17 cellular contexts compared by ENCODE assay signal in the genomic region with DNA sequence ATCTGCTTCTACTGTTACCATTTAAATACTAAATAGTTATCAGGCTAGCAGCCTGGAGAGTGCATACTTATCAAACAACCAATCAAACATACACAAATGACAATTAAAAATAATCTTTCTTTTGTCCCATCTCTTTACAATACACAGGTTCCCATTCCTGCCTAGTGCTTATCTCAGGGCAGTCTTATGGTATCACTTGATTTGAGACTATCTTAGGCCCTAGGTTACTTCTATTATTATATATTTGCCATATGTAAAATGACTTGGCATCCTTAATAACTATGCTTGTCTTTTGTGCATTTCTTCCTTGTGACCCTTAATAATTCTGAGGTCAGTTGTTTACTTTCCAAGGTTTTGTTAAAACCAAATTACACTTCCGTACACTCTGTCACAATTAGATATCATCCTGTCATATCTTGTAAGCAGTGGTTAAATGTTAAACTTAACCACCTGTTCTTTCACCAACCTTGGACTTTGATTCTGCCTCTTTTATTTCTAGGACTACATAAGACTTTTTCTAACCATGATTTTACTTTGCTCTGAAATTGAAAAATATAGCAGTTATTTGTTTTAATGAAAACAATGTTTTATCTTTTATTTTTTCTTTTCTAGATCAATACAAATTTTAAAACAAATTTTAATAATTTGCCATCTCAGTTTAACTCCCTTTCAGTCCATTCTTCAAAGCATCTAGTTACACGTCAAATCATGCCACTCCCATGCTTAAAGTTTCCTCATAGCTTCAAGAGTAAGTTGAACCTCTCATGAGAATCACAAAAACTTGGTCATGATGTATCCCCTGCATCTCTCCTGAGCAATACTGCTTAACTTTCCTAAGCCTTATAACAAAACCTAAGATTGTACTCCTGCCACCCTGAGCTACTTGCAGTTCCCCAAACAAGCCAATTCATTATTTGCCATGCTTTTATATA.
DNase-seq lines count a peak whose midpoint lies in the region; ATAC-seq, FAIRE-seq and TF ChIP-seq lines count a peak whose summit lies in the region.
"Had no signal": no experiment of that assay in that cellular context is flagged by ENCODE, and none has a peak within 500 bp of the region (broad histone marks: within the 10 kb centered on the region; RNA-seq: fewer than 3 reads in every experiment).

No MANE protein-coding gene starts in this region.

- in situ Hi-C loops in G401 (cut with HindIII; ENCODE audit: low sequenced_read_pairs), result no loop called here

- H2AFZ ChIP-seq in hepatocyte (no peak overlapping the region), neural progenitor cell (replicated peaks) (peak overlapping the region; percentile 62), smooth muscle cell (ENCODE audit: low read depth) (no peak overlapping the region)

- FAIRE-seq in small intestine (lab: Jason Lieb, UNC), result peak; percentile 23
- FAIRE-seq: A204.1, GM12891, GM19239 had no signal

- no peaks in the 10 kb centered on the region for H3K9me2 ChIP-seq in hepatocyte (replicated peaks; ENCODE audit: insufficient read depth)

- H3K79me2 ChIP-seq in hepatocyte (no peaks in the 10 kb centered on the region), neural progenitor cell (ENCODE audit: low read depth) (no peaks in the 10 kb centered on the region), smooth muscle cell (ENCODE audit: low read depth) (no peaks in the 10 kb centered on the region)

- intact Hi-C loops in body of pancreas (cut with DNase I), result no loop called here

- no peak overlapping the region for H3K4me3 Mint-ChIP-seq in neural progenitor cell
- H3K4me3 Mint-ChIP-seq: CD4-positive, CD25-positive, alpha-beta regulatory T cell had no signal

- no peaks in the 10 kb centered on the region for H3K9me3 ChIP-seq in body of pancreas
- no peaks in the 10 kb centered on the region for H3K9me3 ChIP-seq in hepatocyte (ENCODE audit: low read depth)
- H3K9me3 ChIP-seq in neural progenitor cell (ENCODE audit: low read depth), result no peaks in the 10 kb centered on the region
- no peaks in the 10 kb centered on the region for H3K9me3 ChIP-seq in small intestine (ENCODE audit: control insufficient read depth, low read depth)
- no peaks in the 10 kb centered on the region for H3K9me3 ChIP-seq in smooth muscle cell (replicated peaks; ENCODE audit: low read depth)
- H3K9me3 ChIP-seq: BE2C, Caco-2 had no signal

- no peak overlapping the region for H3K4me3 ChIP-seq in body of pancreas
- no peak overlapping the region for H3K4me3 ChIP-seq in hepatocyte
- no peak overlapping the region for H3K4me3 ChIP-seq in neural progenitor cell
- H3K4me3 ChIP-seq in small intestine (ENCODE audit: low read depth in 1 of 2, low read length in 2 of 2), result no peak overlapping the region
- no peak overlapping the region for H3K4me3 ChIP-seq in smooth muscle cell

- H3K4me1 ChIP-seq in body of pancreas (peaks cover 41% of the 10 kb centered on the region), hepatocyte (ENCODE audit: insufficient read depth) (peaks cover 12% of the 10 kb centered on the region), neural progenitor cell (peaks cover 28% of the 10 kb centered on the region), small intestine (ENCODE audit: control insufficient read depth in 2 of 2, insufficient read depth in 1 of 2, low read depth in 1 of 2, low read length in 1 of 2) (no peaks in the 10 kb centered on the region), smooth muscle cell (ENCODE audit: low read depth) (peaks cover 23% of the 10 kb centered on the region)
- H3K4me1 ChIP-seq: Caco-2 had no signal

- WGBS in body of pancreas, 2 donors, result 15 to 27% methylated on average over 2 of the region's 2 CpGs
- 74% methylated on average over 2 of the region's 2 CpGs for WGBS in hepatocyte (ENCODE audit: low lambda C conversion rate, missing lambda C conversion rate)
- 11 to 48% (median 28%) methylated on average over 2 of the region's 2 CpGs for WGBS in small intestine, 3 donors
- 92% methylated on average over 2 of the region's 2 CpGs for WGBS in smooth muscle cell (ENCODE audit: low lambda C conversion rate)

- H3F3A ChIP-seq in neural progenitor cell (ENCODE audit: low read depth) (peaks cover 16% of the 10 kb centered on the region), smooth muscle cell (ENCODE audit: low read depth) (peaks cover 6% of the 10 kb centered on the region)

- no peak overlapping the region for H3K27ac Mint-ChIP-seq in neural progenitor cell
- H3K27ac Mint-ChIP-seq: CD4-positive, CD25-positive, alpha-beta regulatory T cell had no signal

- ATAC-seq in body of pancreas, result peak; percentile 72

- no peak for TF ChIP-seq POLR2A in body of pancreas (IDR thresholded peaks at IDR 0.05)

- H3K36me3 ChIP-seq in body of pancreas (replicated peaks in 1 of 2; ENCODE audit: insufficient read depth in 1 of 2, low read depth in 2 of 2) (no peaks in the 10 kb centered on the region), hepatocyte (replicated peaks; ENCODE audit: insufficient read depth, low read depth) (no peaks in the 10 kb centered on the region), neural progenitor cell (no peaks in the 10 kb centered on the region), small intestine (ENCODE audit: control insufficient read depth in 2 of 2, insufficient read depth in 2 of 2, low read length in 2 of 2) (no peaks in the 10 kb centered on the region), smooth muscle cell (ENCODE audit: low read depth) (no peaks in the 10 kb centered on the region)
- H3K36me3 ChIP-seq: BE2C had no signal

- H3K36me3 Mint-ChIP-seq in neural progenitor cell, result no peaks in the 10 kb centered on the region
- H3K36me3 Mint-ChIP-seq: CD4-positive, CD25-positive, alpha-beta regulatory T cell had no signal

- no peaks in the 10 kb centered on the region for H4K20me1 ChIP-seq in hepatocyte (ENCODE audit: insufficient read depth, poor library complexity, severe bottlenecking)
- H4K20me1 ChIP-seq in neural progenitor cell (ENCODE audit: low read depth), result no peaks in the 10 kb centered on the region
- no peaks in the 10 kb centered on the region for H4K20me1 ChIP-seq in smooth muscle cell (ENCODE audit: low read depth)

- no peak for DNase-seq in body of pancreas
- no peak for DNase-seq in hepatocyte (ENCODE audit: low spot score)
- DNase-seq in neural progenitor cell (ENCODE audit: low spot score), result no peak
- DNase-seq in small intestine, result peak; percentile 33
- DNase-seq in smooth muscle cell (lab: John Stamatoyannopoulos, UW; ENCODE audit: unreplicated experiment), result no peak
- no peak for DNase-seq in G401 (ENCODE audit: low spot score)
- no peak for DNase-seq in globus pallidus (ENCODE audit: low spot score)
- DNase-seq: ACHN; C1 segment of cervical spinal cord; Caco-2; CD4-positive, CD25-positive, alpha-beta regulatory T cell; DMS79 treated with DMSO at 0.1 percent for 48 hours; HCEC 1CT had no signal

- H3K9ac ChIP-seq in neural progenitor cell, result no peak overlapping the region
- no peak overlapping the region for H3K9ac ChIP-seq in smooth muscle cell (ENCODE audit: low read depth)

- TF ChIP-seq CTCF in body of pancreas (IDR thresholded peaks at IDR 0.05) (no peak), hepatocyte (IDR thresholded peaks at IDR 0.05; ENCODE audit: poor library complexity) (no peak), neural progenitor cell (IDR thresholded peaks at IDR 0.05) (no peak), smooth muscle cell (IDR thresholded peaks at IDR 0.05; ENCODE audit: borderline replicate concordance, insufficient read depth, poor library complexity, severe bottlenecking) (no peak)

- peaks cover 17% of the 10 kb centered on the region for H3K4me1 Mint-ChIP-seq in neural progenitor cell
- H3K4me1 Mint-ChIP-seq: CD4-positive, CD25-positive, alpha-beta regulatory T cell had no signal

- peaks cover 2% of the 10 kb centered on the region for H3K9me3 Mint-ChIP-seq in neural progenitor cell

- H3K27ac ChIP-seq in body of pancreas, result peak overlapping the region in 2 of 4 donors; percentile 56 to 58
- peak overlapping the region; percentile 60 for H3K27ac ChIP-seq in hepatocyte
- H3K27ac ChIP-seq in neural progenitor cell, result no peak overlapping the region
- no peak overlapping the region for H3K27ac ChIP-seq in small intestine (ENCODE audit: low read depth in 1 of 2, low read length in 1 of 2)
- no peak overlapping the region for H3K27ac ChIP-seq in smooth muscle cell (ENCODE audit: low read depth)

- H3K4me2 ChIP-seq in hepatocyte, result no peak overlapping the region
- H3K4me2 ChIP-seq in neural progenitor cell, result no peak overlapping the region
- H3K4me2 ChIP-seq in smooth muscle cell, result no peak overlapping the region

- peaks cover 3% of the 10 kb centered on the region for H3K27me3 Mint-ChIP-seq in neural progenitor cell (ENCODE audit: insufficient read depth, low read depth)
- H3K27me3 Mint-ChIP-seq: CD4-positive, CD25-positive, alpha-beta regulatory T cell had no signal

- H3K27me3 ChIP-seq in body of pancreas, result no peaks in the 10 kb centered on the region
- no peaks in the 10 kb centered on the region for H3K27me3 ChIP-seq in hepatocyte
- H3K27me3 ChIP-seq in neural progenitor cell, result no peaks in the 10 kb centered on the region
- no peaks in the 10 kb centered on the region for H3K27me3 ChIP-seq in small intestine (ENCODE audit: control insufficient read depth in 2 of 2, insufficient read depth in 2 of 2, low read length in 2 of 2)
- H3K27me3 ChIP-seq in smooth muscle cell (ENCODE audit: low read depth), result peaks cover 5% of the 10 kb centered on the region
- H3K27me3 ChIP-seq: BE2C had no signal
